ENCODE assay signal across 1 cellular context in genomic region chr4:109315818-109316217, GRCh38.
TF ChIP-seq lines count a peak whose summit lies in the region.

No MANE protein-coding gene starts in this region.

TF ChIP-seq in SK-N-SH treated with all-trans-retinoic acid at 6 μM for 48 hours, 23 proteins besides CTCF, POLR2A, EP300 and RAD21 (continued from another document):
- TF ChIP-seq GLIS3 (CRISPR knock-in tag; IDR thresholded peaks at IDR 0.05) = no peak
- no peak for TF ChIP-seq SNAI2 (CRISPR knock-in tag; IDR thresholded peaks at IDR 0.05)
- TF ChIP-seq ARNTL (CRISPR knock-in tag; IDR thresholded peaks at IDR 0.05; ENCODE audit: borderline replicate concordance, low read depth) = no peak
- TF ChIP-seq ZC3H10 (CRISPR knock-in tag; IDR thresholded peaks at IDR 0.05) = no peak
- no peak for TF ChIP-seq ISL1 (CRISPR knock-in tag; IDR thresholded peaks at IDR 0.05)
- TF ChIP-seq CSDC2 (CRISPR knock-in tag; IDR thresholded peaks at IDR 0.05) = no peak
- TF ChIP-seq TOX (CRISPR knock-in tag; IDR thresholded peaks at IDR 0.05; ENCODE audit: borderline replicate concordance) = no peak
- no peak for TF ChIP-seq ZFP3 (CRISPR knock-in tag; IDR thresholded peaks at IDR 0.05)
- TF ChIP-seq CSRNP3 (CRISPR knock-in tag; IDR thresholded peaks at IDR 0.05) = no peak
